1 cellular context compared by ENCODE assay signal in the genomic region with DNA sequence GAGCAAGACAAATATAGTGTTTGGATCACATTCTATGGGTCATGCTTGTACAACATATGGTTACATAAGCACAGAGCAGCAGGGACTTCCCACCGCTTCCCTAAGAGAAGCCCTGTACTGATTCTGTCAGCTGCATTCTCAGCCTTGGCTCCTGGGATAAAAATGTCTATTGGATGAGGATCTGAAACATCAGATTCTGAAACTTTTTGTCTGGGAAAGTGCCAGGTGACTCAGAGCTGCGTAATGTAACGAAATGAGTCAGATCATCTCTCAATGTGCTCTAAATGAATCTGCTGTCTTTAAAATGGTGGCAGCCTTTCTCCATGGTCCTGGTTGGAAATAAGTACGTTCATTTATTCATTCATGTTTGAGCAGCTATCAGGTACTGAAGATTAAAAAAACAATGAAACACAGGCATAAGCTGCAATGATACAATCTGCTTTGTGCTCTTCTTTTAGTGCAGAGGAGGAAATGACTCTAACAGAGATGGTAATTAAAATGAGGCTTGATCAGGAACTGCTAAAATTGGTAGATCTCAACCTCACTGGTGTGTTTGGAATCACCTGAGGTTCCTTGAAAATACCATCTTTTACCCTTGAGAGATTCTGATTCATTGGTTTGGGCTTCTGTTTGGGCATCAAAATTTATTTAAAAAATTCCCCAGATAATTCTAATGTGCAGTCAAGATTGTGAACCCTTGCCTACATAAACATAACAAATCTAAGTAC.
TF ChIP-seq lines count a peak whose summit lies in the region.

No MANE protein-coding gene starts in this region.

TF ChIP-seq in GM12878, 131 proteins besides CTCF, POLR2A, EP300 and RAD21 (continued from another document and continues in another):
- TF ChIP-seq, protein P1, sequence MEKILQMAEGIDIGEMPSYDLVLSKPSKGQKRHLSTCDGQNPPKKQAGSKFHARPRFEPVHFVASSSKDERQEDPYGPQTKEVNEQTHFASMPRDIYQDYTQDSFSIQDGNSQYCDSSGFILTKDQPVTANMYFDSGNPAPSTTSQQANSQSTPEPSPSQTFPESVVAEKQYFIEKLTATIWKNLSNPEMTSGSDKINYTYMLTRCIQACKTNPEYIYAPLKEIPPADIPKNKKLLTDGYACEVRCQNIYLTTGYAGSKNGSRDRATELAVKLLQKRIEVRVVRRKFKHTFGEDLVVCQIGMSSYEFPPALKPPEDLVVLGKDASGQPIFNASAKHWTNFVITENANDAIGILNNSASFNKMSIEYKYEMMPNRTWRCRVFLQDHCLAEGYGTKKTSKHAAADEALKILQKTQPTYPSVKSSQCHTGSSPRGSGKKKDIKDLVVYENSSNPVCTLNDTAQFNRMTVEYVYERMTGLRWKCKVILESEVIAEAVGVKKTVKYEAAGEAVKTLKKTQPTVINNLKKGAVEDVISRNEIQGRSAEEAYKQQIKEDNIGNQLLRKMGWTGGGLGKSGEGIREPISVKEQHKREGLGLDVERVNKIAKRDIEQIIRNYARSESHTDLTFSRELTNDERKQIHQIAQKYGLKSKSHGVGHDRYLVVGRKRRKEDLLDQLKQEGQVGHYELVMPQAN (conservative IDR thresholded peaks at IDR 0.05) = 0 out of 2 replicates have a peak, but pooled peaks have one; percentile 40
- TF ChIP-seq STAT1 (conservative IDR thresholded peaks at IDR 0.05) (no peak), ZNF24 (IDR thresholded peaks at IDR 0.05) (peak; percentile 70; the same call in 1 of the 2 replicates), PAX5 (IDR thresholded peaks at IDR 0.05; ENCODE audit: borderline replicate concordance, low read depth, low read length) (peak; percentile 60; the same call in 1 of the 2 replicates), SUZ12 (IDR thresholded peaks at IDR 0.05; ENCODE audit: unreplicated experiment) (no peak), DPF2 (IDR thresholded peaks at IDR 0.05) (peak; percentile 95), ZBED1 (IDR thresholded peaks at IDR 0.05; ENCODE audit: borderline replicate concordance) (peak; percentile 74; the same call in 1 of the 2 replicates), NBN (IDR thresholded peaks at IDR 0.05) (no peak), NFXL1 (IDR thresholded peaks at IDR 0.05; ENCODE audit: borderline replicate concordance) (no peak), FOS (IDR thresholded peaks at IDR 0.05; ENCODE audit: borderline replicate concordance, extremely low read depth, insufficient read length) (no peak), RB1 (IDR thresholded peaks at IDR 0.05; ENCODE audit: borderline replicate concordance) (no peak), WRNIP1 (IDR thresholded peaks at IDR 0.05; ENCODE audit: borderline replicate concordance, low read depth, low read length) (no peak), ZNF207 (IDR thresholded peaks at IDR 0.05; ENCODE audit: borderline replicate concordance) (no peak), NRF1 (conservative IDR thresholded peaks at IDR 0.05; ENCODE audit: low read depth, low read length) (no peak), YY1 (IDR thresholded peaks at IDR 0.05; ENCODE audit: low read depth, low read length) (peak; percentile 92), NR2F1 (conservative IDR thresholded peaks at IDR 0.05) (peak; percentile 43; the same call in 1 of the 2 replicates), ATF7 (IDR thresholded peaks at IDR 0.05; ENCODE audit: low read depth) (peak; percentile 88), MEF2A (IDR thresholded peaks at IDR 0.05; ENCODE audit: insufficient read depth, low read depth, low read length) (peak; percentile 77), SREBF1 (IDR thresholded peaks at IDR 0.05; ENCODE audit: low read length) (no peak), PAX8 (IDR thresholded peaks at IDR 0.05) (no peak), HDAC2 (IDR thresholded peaks at IDR 0.05) (no peak), BRCA1 (IDR thresholded peaks at IDR 0.05; ENCODE audit: low read depth, low read length) (no peak), CBFB (IDR thresholded peaks at IDR 0.05; ENCODE audit: low read depth) (peak; percentile 59; the same call in 1 of the 2 replicates), MTA3 (IDR thresholded peaks at IDR 0.05; ENCODE audit: borderline replicate concordance, low read length) (peak; percentile 79; the same call in 1 of the 2 replicates), BHLHE40 (IDR thresholded peaks at IDR 0.05; ENCODE audit: borderline replicate concordance in 1 of 2, low read depth in 2 of 2, low read length in 1 of 2) (peak; percentile 14 to 59; a peak in 2 of 4 replicates), YBX1 (IDR thresholded peaks at IDR 0.05) (no peak), SP1 (IDR thresholded peaks at IDR 0.05; ENCODE audit: low read depth, low read length) (no peak), CREB1 (IDR thresholded peaks at IDR 0.05; ENCODE audit: low read depth) (peak; percentile 68; the same call in 1 of the 2 replicates), ESRRA (IDR thresholded peaks at IDR 0.05; ENCODE audit: low read length) (no peak), NR2C1 (IDR thresholded peaks at IDR 0.05) (no peak), TCF7 (IDR thresholded peaks at IDR 0.05; ENCODE audit: borderline replicate concordance) (peak; percentile 50; the same call in 1 of the 2 replicates), RBBP5 (conservative IDR thresholded peaks at IDR 0.05) (no peak)
- TF ChIP-seq, protein P2, sequence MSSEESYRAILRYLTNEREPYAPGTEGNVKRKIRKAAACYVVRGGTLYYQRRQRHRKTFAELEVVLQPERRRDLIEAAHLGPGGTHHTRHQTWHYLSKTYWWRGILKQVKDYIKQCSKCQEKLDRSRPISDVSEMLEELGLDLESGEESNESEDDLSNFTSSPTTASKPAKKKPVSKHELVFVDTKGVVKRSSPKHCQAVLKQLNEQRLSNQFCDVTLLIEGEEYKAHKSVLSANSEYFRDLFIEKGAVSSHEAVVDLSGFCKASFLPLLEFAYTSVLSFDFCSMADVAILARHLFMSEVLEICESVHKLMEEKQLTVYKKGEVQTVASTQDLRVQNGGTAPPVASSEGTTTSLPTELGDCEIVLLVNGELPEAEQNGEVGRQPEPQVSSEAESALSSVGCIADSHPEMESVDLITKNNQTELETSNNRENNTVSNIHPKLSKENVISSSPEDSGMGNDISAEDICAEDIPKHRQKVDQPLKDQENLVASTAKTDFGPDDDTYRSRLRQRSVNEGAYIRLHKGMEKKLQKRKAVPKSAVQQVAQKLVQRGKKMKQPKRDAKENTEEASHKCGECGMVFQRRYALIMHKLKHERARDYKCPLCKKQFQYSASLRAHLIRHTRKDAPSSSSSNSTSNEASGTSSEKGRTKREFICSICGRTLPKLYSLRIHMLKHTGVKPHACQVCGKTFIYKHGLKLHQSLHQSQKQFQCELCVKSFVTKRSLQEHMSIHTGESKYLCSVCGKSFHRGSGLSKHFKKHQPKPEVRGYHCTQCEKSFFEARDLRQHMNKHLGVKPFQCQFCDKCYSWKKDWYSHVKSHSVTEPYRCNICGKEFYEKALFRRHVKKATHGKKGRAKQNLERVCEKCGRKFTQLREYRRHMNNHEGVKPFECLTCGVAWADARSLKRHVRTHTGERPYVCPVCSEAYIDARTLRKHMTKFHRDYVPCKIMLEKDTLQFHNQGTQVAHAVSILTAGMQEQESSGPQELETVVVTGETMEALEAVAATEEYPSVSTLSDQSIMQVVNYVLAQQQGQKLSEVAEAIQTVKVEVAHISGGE (CRISPR knock-in tag; IDR thresholded peaks at IDR 0.05) = no peak
- TF ChIP-seq, protein P3, sequence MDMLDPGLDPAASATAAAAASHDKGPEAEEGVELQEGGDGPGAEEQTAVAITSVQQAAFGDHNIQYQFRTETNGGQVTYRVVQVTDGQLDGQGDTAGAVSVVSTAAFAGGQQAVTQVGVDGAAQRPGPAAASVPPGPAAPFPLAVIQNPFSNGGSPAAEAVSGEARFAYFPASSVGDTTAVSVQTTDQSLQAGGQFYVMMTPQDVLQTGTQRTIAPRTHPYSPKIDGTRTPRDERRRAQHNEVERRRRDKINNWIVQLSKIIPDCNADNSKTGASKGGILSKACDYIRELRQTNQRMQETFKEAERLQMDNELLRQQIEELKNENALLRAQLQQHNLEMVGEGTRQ (IDR thresholded peaks at IDR 0.05; ENCODE audit: borderline replicate concordance, low read depth, low read length) = no peak
- TF ChIP-seq, protein P4, sequence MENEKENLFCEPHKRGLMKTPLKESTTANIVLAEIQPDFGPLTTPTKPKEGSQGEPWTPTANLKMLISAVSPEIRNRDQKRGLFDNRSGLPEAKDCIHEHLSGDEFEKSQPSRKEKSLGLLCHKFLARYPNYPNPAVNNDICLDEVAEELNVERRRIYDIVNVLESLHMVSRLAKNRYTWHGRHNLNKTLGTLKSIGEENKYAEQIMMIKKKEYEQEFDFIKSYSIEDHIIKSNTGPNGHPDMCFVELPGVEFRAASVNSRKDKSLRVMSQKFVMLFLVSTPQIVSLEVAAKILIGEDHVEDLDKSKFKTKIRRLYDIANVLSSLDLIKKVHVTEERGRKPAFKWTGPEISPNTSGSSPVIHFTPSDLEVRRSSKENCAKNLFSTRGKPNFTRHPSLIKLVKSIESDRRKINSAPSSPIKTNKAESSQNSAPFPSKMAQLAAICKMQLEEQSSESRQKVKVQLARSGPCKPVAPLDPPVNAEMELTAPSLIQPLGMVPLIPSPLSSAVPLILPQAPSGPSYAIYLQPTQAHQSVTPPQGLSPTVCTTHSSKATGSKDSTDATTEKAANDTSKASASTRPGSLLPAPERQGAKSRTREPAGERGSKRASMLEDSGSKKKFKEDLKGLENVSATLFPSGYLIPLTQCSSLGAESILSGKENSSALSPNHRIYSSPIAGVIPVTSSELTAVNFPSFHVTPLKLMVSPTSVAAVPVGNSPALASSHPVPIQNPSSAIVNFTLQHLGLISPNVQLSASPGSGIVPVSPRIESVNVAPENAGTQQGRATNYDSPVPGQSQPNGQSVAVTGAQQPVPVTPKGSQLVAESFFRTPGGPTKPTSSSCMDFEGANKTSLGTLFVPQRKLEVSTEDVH (IDR thresholded peaks at IDR 0.05; ENCODE audit: low read depth, partially characterized antibody) = no peak
- TF ChIP-seq, protein P5, sequence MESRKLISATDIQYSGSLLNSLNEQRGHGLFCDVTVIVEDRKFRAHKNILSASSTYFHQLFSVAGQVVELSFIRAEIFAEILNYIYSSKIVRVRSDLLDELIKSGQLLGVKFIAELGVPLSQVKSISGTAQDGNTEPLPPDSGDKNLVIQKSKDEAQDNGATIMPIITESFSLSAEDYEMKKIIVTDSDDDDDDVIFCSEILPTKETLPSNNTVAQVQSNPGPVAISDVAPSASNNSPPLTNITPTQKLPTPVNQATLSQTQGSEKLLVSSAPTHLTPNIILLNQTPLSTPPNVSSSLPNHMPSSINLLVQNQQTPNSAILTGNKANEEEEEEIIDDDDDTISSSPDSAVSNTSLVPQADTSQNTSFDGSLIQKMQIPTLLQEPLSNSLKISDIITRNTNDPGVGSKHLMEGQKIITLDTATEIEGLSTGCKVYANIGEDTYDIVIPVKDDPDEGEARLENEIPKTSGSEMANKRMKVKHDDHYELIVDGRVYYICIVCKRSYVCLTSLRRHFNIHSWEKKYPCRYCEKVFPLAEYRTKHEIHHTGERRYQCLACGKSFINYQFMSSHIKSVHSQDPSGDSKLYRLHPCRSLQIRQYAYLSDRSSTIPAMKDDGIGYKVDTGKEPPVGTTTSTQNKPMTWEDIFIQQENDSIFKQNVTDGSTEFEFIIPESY (IDR thresholded peaks at IDR 0.05) = no peak
- TF ChIP-seq, protein P6, sequence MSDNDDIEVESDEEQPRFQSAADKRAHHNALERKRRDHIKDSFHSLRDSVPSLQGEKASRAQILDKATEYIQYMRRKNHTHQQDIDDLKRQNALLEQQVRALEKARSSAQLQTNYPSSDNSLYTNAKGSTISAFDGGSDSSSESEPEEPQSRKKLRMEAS (IDR thresholded peaks at IDR 0.05; ENCODE audit: low read depth, low read length) = no peak
- TF ChIP-seq, protein P7, sequence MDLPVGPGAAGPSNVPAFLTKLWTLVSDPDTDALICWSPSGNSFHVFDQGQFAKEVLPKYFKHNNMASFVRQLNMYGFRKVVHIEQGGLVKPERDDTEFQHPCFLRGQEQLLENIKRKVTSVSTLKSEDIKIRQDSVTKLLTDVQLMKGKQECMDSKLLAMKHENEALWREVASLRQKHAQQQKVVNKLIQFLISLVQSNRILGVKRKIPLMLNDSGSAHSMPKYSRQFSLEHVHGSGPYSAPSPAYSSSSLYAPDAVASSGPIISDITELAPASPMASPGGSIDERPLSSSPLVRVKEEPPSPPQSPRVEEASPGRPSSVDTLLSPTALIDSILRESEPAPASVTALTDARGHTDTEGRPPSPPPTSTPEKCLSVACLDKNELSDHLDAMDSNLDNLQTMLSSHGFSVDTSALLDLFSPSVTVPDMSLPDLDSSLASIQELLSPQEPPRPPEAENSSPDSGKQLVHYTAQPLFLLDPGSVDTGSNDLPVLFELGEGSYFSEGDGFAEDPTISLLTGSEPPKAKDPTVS (IDR thresholded peaks at IDR 0.05; ENCODE audit: low read depth, low read length) = no peak
- TF ChIP-seq, protein P8, sequence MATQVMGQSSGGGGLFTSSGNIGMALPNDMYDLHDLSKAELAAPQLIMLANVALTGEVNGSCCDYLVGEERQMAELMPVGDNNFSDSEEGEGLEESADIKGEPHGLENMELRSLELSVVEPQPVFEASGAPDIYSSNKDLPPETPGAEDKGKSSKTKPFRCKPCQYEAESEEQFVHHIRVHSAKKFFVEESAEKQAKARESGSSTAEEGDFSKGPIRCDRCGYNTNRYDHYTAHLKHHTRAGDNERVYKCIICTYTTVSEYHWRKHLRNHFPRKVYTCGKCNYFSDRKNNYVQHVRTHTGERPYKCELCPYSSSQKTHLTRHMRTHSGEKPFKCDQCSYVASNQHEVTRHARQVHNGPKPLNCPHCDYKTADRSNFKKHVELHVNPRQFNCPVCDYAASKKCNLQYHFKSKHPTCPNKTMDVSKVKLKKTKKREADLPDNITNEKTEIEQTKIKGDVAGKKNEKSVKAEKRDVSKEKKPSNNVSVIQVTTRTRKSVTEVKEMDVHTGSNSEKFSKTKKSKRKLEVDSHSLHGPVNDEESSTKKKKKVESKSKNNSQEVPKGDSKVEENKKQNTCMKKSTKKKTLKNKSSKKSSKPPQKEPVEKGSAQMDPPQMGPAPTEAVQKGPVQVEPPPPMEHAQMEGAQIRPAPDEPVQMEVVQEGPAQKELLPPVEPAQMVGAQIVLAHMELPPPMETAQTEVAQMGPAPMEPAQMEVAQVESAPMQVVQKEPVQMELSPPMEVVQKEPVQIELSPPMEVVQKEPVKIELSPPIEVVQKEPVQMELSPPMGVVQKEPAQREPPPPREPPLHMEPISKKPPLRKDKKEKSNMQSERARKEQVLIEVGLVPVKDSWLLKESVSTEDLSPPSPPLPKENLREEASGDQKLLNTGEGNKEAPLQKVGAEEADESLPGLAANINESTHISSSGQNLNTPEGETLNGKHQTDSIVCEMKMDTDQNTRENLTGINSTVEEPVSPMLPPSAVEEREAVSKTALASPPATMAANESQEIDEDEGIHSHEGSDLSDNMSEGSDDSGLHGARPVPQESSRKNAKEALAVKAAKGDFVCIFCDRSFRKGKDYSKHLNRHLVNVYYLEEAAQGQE (IDR thresholded peaks at IDR 0.05; ENCODE audit: low read depth, low read length) = peak; percentile 74
- TF ChIP-seq, protein P9, sequence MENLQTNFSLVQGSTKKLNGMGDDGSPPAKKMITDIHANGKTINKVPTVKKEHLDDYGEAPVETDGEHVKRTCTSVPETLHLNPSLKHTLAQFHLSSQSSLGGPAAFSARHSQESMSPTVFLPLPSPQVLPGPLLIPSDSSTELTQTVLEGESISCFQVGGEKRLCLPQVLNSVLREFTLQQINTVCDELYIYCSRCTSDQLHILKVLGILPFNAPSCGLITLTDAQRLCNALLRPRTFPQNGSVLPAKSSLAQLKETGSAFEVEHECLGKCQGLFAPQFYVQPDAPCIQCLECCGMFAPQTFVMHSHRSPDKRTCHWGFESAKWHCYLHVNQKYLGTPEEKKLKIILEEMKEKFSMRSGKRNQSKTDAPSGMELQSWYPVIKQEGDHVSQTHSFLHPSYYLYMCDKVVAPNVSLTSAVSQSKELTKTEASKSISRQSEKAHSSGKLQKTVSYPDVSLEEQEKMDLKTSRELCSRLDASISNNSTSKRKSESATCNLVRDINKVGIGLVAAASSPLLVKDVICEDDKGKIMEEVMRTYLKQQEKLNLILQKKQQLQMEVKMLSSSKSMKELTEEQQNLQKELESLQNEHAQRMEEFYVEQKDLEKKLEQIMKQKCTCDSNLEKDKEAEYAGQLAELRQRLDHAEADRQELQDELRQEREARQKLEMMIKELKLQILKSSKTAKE (IDR thresholded peaks at IDR 0.05; ENCODE audit: low read depth, poor library complexity, severe bottlenecking) = peak; percentile 63
